In genomic region chr13:21235109-21235630, GRCh38 we compare ENCODE assay signal across 7 cellular contexts. TPM values are rescaled to one million over a fixed set of nuclear protein-coding genes. Genes with fewer than 3 reads are reported as not detected.
DNase-seq lines count a peak whose midpoint lies in the region; ATAC-seq and TF ChIP-seq lines count a peak whose summit lies in the region.
"Not testable (repeated sequence)": the region's sequence is repeated elsewhere in the genome, so short reads cannot be mapped to it uniquely, and the experiment has no call there.

No MANE protein-coding gene starts in this region.

- H3K27ac Mint-ChIP-seq in GM23338, result not testable (repeated sequence)

- not testable (repeated sequence) for ATAC-seq in GM23338

- not testable (repeated sequence) for H3K27me3 ChIP-seq in GM23338 (ENCODE audit: insufficient read depth); smooth muscle cell (ENCODE audit: low read depth)

- not testable (repeated sequence) for H3K4me2 ChIP-seq in GM23338
- peak overlapping the region; percentile 71 for H3K4me2 ChIP-seq in smooth muscle cell

- not testable (repeated sequence) for H3F3A ChIP-seq in GM23338 (replicated peaks; ENCODE audit: low read depth); smooth muscle cell (ENCODE audit: low read depth)

- not testable (repeated sequence) for H4K20me1 ChIP-seq in GM23338 (replicated peaks; ENCODE audit: insufficient read depth); smooth muscle cell (ENCODE audit: low read depth)

- H3K9ac ChIP-seq in smooth muscle cell (ENCODE audit: low read depth), result not testable (repeated sequence)

- DNase-seq in DMS79 (lab: John Stamatoyannopoulos, UW), result peak; percentile 55
- DNase-seq in GM23338 (ENCODE audit: low spot score); smooth muscle cell (lab: John Stamatoyannopoulos, UW; ENCODE audit: unreplicated experiment): not testable (repeated sequence)
- peak in 2 of 3 experiments; percentile 21 to 37 for DNase-seq in NCI-H1417 (lab: John Stamatoyannopoulos, UW)
- DNase-seq in NCI-H510A treated with DMSO at 0.1 percent for 48 hours (lab: John Stamatoyannopoulos, UW), result peak; percentile 51
- DNase-seq in glomerular visceral epithelial cell (ENCODE audit: extremely low spot score), result peak; percentile 36
- DNase-seq in left kidney (ENCODE audit: low read depth, low spot score), result peak; percentile 80

- H3K4me3 ChIP-seq in GM23338, smooth muscle cell: not testable (repeated sequence)

- not testable (repeated sequence) for H3K4me1 Mint-ChIP-seq in GM23338

- not testable (repeated sequence) for H3K9me3 ChIP-seq in smooth muscle cell (replicated peaks; ENCODE audit: low read depth)

- WGBS in smooth muscle cell (ENCODE audit: low lambda C conversion rate), result 90% methylated on average over 13 of the region's 13 CpGs

- H3K79me2 ChIP-seq in GM23338 (replicated peaks; ENCODE audit: insufficient read depth); smooth muscle cell (ENCODE audit: low read depth): not testable (repeated sequence)

- not testable (repeated sequence) for TF ChIP-seq CTCF in GM23338 (conservative IDR thresholded peaks at IDR 0.05; ENCODE audit: low read depth in 2 of 2); smooth muscle cell (IDR thresholded peaks at IDR 0.05; ENCODE audit: borderline replicate concordance, insufficient read depth, poor library complexity, severe bottlenecking)

- not testable (repeated sequence) for H3K9me2 ChIP-seq in GM23338 (ENCODE audit: insufficient read depth)

- not testable (repeated sequence) for H3K4me3 Mint-ChIP-seq in GM23338

- not testable (repeated sequence) for H3K36me3 ChIP-seq in GM23338 (ENCODE audit: insufficient read depth); smooth muscle cell (ENCODE audit: low read depth)

- not testable (repeated sequence) for H3K27me3 Mint-ChIP-seq in GM23338 (ENCODE audit: insufficient read depth, low read depth, poor library complexity)

- not testable (repeated sequence) for H3K4me1 ChIP-seq in GM23338 (ENCODE audit: insufficient read depth); smooth muscle cell (ENCODE audit: low read depth)

- H3K9me3 Mint-ChIP-seq in GM23338, result not testable (repeated sequence)

- not testable (repeated sequence) for H3K27ac ChIP-seq in GM23338 (ENCODE audit: low read depth); smooth muscle cell (ENCODE audit: low read depth)

- H2AFZ ChIP-seq in GM23338, result peak overlapping the region; percentile 56; the same call in 1 of the 2 replicates
- H2AFZ ChIP-seq in smooth muscle cell (ENCODE audit: low read depth), result not testable (repeated sequence)

- not testable (repeated sequence) for H3K36me3 Mint-ChIP-seq in GM23338 (ENCODE audit: low read depth)

RNA-seq across cellular contexts. Expression of gene MRPL57, which starts 58.7 kb away (rescaled TPM):
- 39.5 and 41.6 TPM in 2 replicates for total RNA-seq in GM23338 (2014; rRNA removed; shearing (Covaris generic))
- polyA plus RNA-seq in GM23338 (2016; fragmentation: Nextera tagmentation; extraction: Ambion mirVana) (110 and 119 TPM in 2 replicates), smooth muscle cell (31.0 and 31.5 TPM in 2 replicates)
- 16.4 and 18.6 TPM in 2 replicates for total RNA-seq in smooth muscle cell

RNA-seq across cellular contexts. Expression of gene SKA3, which starts 58.8 kb away (rescaled TPM):
- total RNA-seq in GM23338 (2014; rRNA removed; shearing (Covaris generic)), result 65.9 and 70.2 TPM in 2 replicates
- polyA plus RNA-seq in GM23338 (2016; fragmentation: Nextera tagmentation; extraction: Ambion mirVana), result 179 TPM in 2 replicates
- total RNA-seq in smooth muscle cell, result 5.4 and 6.5 TPM in 2 replicates
- 4.9 and 7.2 TPM in 2 replicates for polyA plus RNA-seq in smooth muscle cell
